In the genomic region with DNA sequence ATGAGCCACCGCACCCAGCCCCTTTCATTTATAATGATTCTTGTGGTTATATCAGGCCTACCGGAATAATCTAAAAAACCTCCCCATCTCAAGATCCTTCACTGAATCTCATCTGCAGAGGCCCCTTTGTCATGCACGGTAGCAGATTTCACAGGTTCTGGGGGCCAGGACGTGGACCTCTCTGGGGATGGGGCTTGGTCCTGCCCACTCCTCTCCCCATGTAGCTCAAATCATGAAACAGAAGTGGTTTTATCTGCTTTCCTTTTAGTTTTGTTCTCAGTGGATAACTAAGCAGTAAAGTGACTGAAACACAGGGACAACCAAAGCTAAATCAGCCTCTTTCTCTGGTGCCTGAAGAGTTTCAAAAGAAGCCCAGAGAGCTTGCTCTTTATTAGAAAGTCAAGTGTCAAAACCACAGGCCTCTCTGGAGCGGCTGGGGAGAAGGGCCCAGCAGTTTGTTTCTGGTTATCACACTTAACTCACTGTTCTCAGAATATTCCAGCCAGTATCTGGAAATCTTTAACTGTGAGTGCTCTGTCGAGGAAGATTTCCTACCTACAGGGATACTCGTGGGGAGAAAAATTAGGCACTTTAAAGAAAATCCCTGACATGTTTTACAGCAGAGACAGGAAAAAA, we compare ENCODE assay signal across 9 cellular contexts.
DNase-seq lines count a peak whose midpoint lies in the region; ATAC-seq and TF ChIP-seq lines count a peak whose summit lies in the region.
"Had no signal": no experiment of that assay in that cellular context is flagged by ENCODE, and none has a peak within 500 bp of the region (broad histone marks: within the 10 kb centered on the region; RNA-seq: fewer than 3 reads in every experiment).

No MANE protein-coding gene starts in this region.

- no peak overlapping the region for H2AFZ ChIP-seq in DND-41 (ENCODE audit: low read depth, low read length)

- no peak overlapping the region for H3K4me3 ChIP-seq in DND-41 (ENCODE audit: low read depth in 1 of 2, low read length in 2 of 2)

- H3K4me2 ChIP-seq in DND-41 (ENCODE audit: insufficient read depth, low read length) = no peak overlapping the region

- H3K4me1 ChIP-seq in DND-41 (ENCODE audit: insufficient read depth, low read length) = peaks cover 13% of the 10 kb centered on the region

- no peaks in the 10 kb centered on the region for H3K36me3 ChIP-seq in DND-41 (ENCODE audit: insufficient read depth, low read length)

- no peaks in the 10 kb centered on the region for H3K79me2 ChIP-seq in DND-41 (ENCODE audit: insufficient read depth, low read length)

- no peaks in the 10 kb centered on the region for H3K9me3 ChIP-seq in DND-41 (ENCODE audit: insufficient read depth, low read length, severe bottlenecking)

- H3K27ac ChIP-seq in DND-41 (ENCODE audit: low read length) = peak overlapping the region; percentile 30; the same call in 1 of the 2 replicates

- peak; percentile 44; the same call in 2 of the 3 replicates for ATAC-seq in DND-41 (ENCODE audit: insufficient read depth, low read depth)
- peak; percentile 90 for ATAC-seq in GM21423 (IDR thresholded peaks at IDR 0.05; ENCODE audit: unreplicated experiment)
- ATAC-seq in HG03378 (IDR thresholded peaks at IDR 0.05; ENCODE audit: unreplicated experiment) = peak; percentile 70
- ATAC-seq in effector memory CD8-positive, alpha-beta T cell (replicated peaks) = peak; percentile 42
- ATAC-seq in HG03457 (IDR thresholded peaks at IDR 0.05; ENCODE audit: unreplicated experiment) = no peak
- ATAC-seq in HG02970 (IDR thresholded peaks at IDR 0.05; ENCODE audit: low FRiP score, unreplicated experiment) = no peak

- no peak for TF ChIP-seq CTCF in DND-41 (IDR thresholded peaks at IDR 0.05; ENCODE audit: borderline replicate concordance, extremely low read depth, low read length, poor library complexity, severe bottlenecking)

- H4K20me1 ChIP-seq in DND-41 (ENCODE audit: insufficient read depth, low read length) = no peaks in the 10 kb centered on the region

- H3K27ac Mint-ChIP-seq in effector memory CD8-positive, alpha-beta T cell = peak overlapping the region; percentile 33 to 54

- peaks cover 0 to 6% of the 10 kb centered on the region in 2 donors for H3K27me3 Mint-ChIP-seq in effector memory CD8-positive, alpha-beta T cell

- H3K36me3 Mint-ChIP-seq in effector memory CD8-positive, alpha-beta T cell (ENCODE audit: insufficient read depth) = no peaks in the 10 kb centered on the region

- H3K4me1 Mint-ChIP-seq in effector memory CD8-positive, alpha-beta T cell (ENCODE audit: low read depth in 2 of 2) = peaks cover 3 to 4% of the 10 kb centered on the region in 2 donors

- no peak overlapping the region for H3K9ac ChIP-seq in DND-41 (ENCODE audit: low read depth, low read length)

- no peaks in the 10 kb centered on the region for H3K9me3 Mint-ChIP-seq in effector memory CD8-positive, alpha-beta T cell

- no peak overlapping the region for H3K4me3 Mint-ChIP-seq in effector memory CD8-positive, alpha-beta T cell

- peaks cover 2% of the 10 kb centered on the region for H3K27me3 ChIP-seq in DND-41 (ENCODE audit: insufficient read depth, low read length, poor library complexity)

- DNase-seq in DND-41 (no peak), NCI-H69 (lab: John Stamatoyannopoulos, UW) (no peak), GOT3 (lab: John Stamatoyannopoulos, UW) (no peak)
- DNase-seq in effector memory CD8-positive, alpha-beta T cell = no peak
- DNase-seq: NCI-H2029 had no signal

Comparison
In these comparisons a context has a peak if more than half of its experiments do, and no peak if none do; other contexts are left out.
1. ATAC-seq: peak in DND-41 (single experiment), GM21423 (single experiment), HG03378 (single experiment) and effector memory CD8-positive, alpha-beta T cell (single experiment); none in HG03457 (single experiment) and HG02970 (single experiment).